ENCODE assay signal across 11 cellular contexts in genomic region chr17:10879110-10879509, GRCh38. TPM values are rescaled to one million over a fixed set of nuclear protein-coding genes. Genes with fewer than 3 reads are reported as not detected.
DNase-seq lines count a peak whose midpoint lies in the region; ATAC-seq and TF ChIP-seq lines count a peak whose summit lies in the region.
"Had no signal": no experiment of that assay in that cellular context is flagged by ENCODE, and none has a peak within 500 bp of the region (broad histone marks: within the 10 kb centered on the region; RNA-seq: fewer than 3 reads in every experiment).

No MANE protein-coding gene starts in this region.

- no peaks in the 10 kb centered on the region for H3K79me2 ChIP-seq in Loucy (ENCODE audit: insufficient read depth, low read length)

- no peak overlapping the region for H4K8ac ChIP-seq in neuronal stem cell (ENCODE audit: low read depth, low read length)

- H2BK120ac ChIP-seq in neuronal stem cell (ENCODE audit: low read depth, low read length), result no peak overlapping the region

- H3K4me3 ChIP-seq in Loucy (ENCODE audit: low read length, poor library complexity, severe bottlenecking) (no peak overlapping the region), epithelial cell of proximal tubule (ENCODE audit: low read depth, low read length) (no peak overlapping the region), neuronal stem cell (ENCODE audit: low read length in 2 of 2) (no peak overlapping the region), Peyer's patch (no peak overlapping the region)

- no peak overlapping the region for H3K4me2 ChIP-seq in Loucy (ENCODE audit: low read depth, low read length, poor library complexity, severe bottlenecking)
- no peak overlapping the region for H3K4me2 ChIP-seq in neuronal stem cell (ENCODE audit: insufficient read depth, low read length, poor library complexity, severe bottlenecking)

- no peaks in the 10 kb centered on the region for H3K9me2 ChIP-seq in Loucy (replicated peaks; ENCODE audit: low read depth, low read length)

- no peak overlapping the region for H2BK12ac ChIP-seq in neuronal stem cell (ENCODE audit: low read length)

- no peaks in the 10 kb centered on the region for H3K36me3 Mint-ChIP-seq in stimulated activated memory B cell treated with anti-CD40 and anti-IgM and Interleukin-4, amounts not matched to agents 10 μg/mL and 1 μg/mL and 100 μg/mL, for 72 hours

- TF ChIP-seq CTCF in Loucy (conservative IDR thresholded peaks at IDR 0.05; ENCODE audit: low read length) (peak; percentile 67), epithelial cell of proximal tubule (conservative IDR thresholded peaks at IDR 0.05; ENCODE audit: low read depth, low read length) (peak; percentile 60), Peyer's patch (IDR thresholded peaks at IDR 0.05) (peak in 1 of 6 experiments; percentile 9)

- no peak overlapping the region for H3K27ac ChIP-seq in neuronal stem cell (replicated peaks; ENCODE audit: low read length)
- H3K27ac ChIP-seq in Peyer's patch, result no peak overlapping the region

- H3K18ac ChIP-seq in neuronal stem cell (ENCODE audit: low read length), result no peak overlapping the region

- H3K9ac ChIP-seq in Loucy (ENCODE audit: low read depth, low read length, poor library complexity, severe bottlenecking), result no peak overlapping the region
- no peak overlapping the region for H3K9ac ChIP-seq in neuronal stem cell (ENCODE audit: low read depth, low read length, poor library complexity)

- TF ChIP-seq POLR2A in Peyer's patch (IDR thresholded peaks at IDR 0.05), result no peak

- H4K20me1 ChIP-seq in Loucy (ENCODE audit: insufficient read depth, low read length, poor library complexity, severe bottlenecking), result no peaks in the 10 kb centered on the region

- H3K4me1 Mint-ChIP-seq in stimulated activated memory B cell treated with anti-CD40 and anti-IgM and Interleukin-4, amounts not matched to agents 10 μg/mL and 1 μg/mL and 100 μg/mL, for 72 hours, result no peaks in the 10 kb centered on the region

- DNase-seq in DMS 273 treated with DMSO at 0.1 percent for 48 hours (lab: John Stamatoyannopoulos, UW) (peak; percentile 9), epithelial cell of proximal tubule (ENCODE audit: low read depth) (no peak), neuronal stem cell (ENCODE audit: low spot score) (peak; percentile 18), Peyer's patch (no peak), HPDE6-E6E7 (ENCODE audit: extremely low spot score) (no peak)
- DNase-seq: activated CD4-positive, alpha-beta T cell treated with anti-CD3 and anti-CD28 coated beads, Interleukin-2, amount 50 U/mL, for 4 hours; effector CD4-positive, alpha-beta T cell; NCI-H2081 had no signal

- no peaks in the 10 kb centered on the region for H3K36me3 ChIP-seq in Loucy (ENCODE audit: insufficient read depth, low read length)
- H3K36me3 ChIP-seq in neuronal stem cell (replicated peaks in 1 of 2; ENCODE audit: control insufficient read depth in 2 of 2, insufficient read depth in 2 of 2, low read length in 2 of 2), result no peaks in the 10 kb centered on the region
- no peaks in the 10 kb centered on the region for H3K36me3 ChIP-seq in Peyer's patch

- whole genome bisulfite sequencing in neuronal stem cell (ENCODE audit: extremely low coverage in 2 of 2, insufficient read length in 2 of 2, insufficient replicate concordance in 1 of 2), 2 donors, result no CpG with 5 or more reads among the region's 5 CpGs

- H3K23ac ChIP-seq in neuronal stem cell (ENCODE audit: low read depth, low read length, poor library complexity), result no peak overlapping the region

- H3K27me3 ChIP-seq in Loucy (ENCODE audit: insufficient read depth, low read length, poor library complexity, severe bottlenecking) (no peaks in the 10 kb centered on the region), neuronal stem cell (ENCODE audit: control insufficient read depth in 3 of 3, insufficient read depth in 3 of 3, low read depth in 1 of 3, low read length in 3 of 3) (no peaks in the 10 kb centered on the region), Peyer's patch (no peaks in the 10 kb centered on the region)

- H3K4me1 ChIP-seq in Loucy (ENCODE audit: insufficient read depth, low read length, poor library complexity, severe bottlenecking) (peaks cover 4% of the 10 kb centered on the region), neuronal stem cell (ENCODE audit: control insufficient read depth in 2 of 2, insufficient read depth in 1 of 2, low read depth in 1 of 2, low read length in 2 of 2) (no peaks in the 10 kb centered on the region), Peyer's patch (no peaks in the 10 kb centered on the region)

- no peaks in the 10 kb centered on the region for H3F3A ChIP-seq in Loucy (ENCODE audit: low read depth)

- no peaks in the 10 kb centered on the region for H3K9me3 Mint-ChIP-seq in stimulated activated memory B cell treated with anti-CD40 and anti-IgM and Interleukin-4, amounts not matched to agents 10 μg/mL and 1 μg/mL and 100 μg/mL, for 72 hours

- H2AFZ ChIP-seq in Loucy (ENCODE audit: low read length) (peak overlapping the region; percentile 78), neuronal stem cell (ENCODE audit: low read length) (no peak overlapping the region)

- H4K91ac ChIP-seq in neuronal stem cell (ENCODE audit: low read depth, low read length, poor library complexity), result no peak overlapping the region

- H3K4me3 Mint-ChIP-seq in stimulated activated memory B cell treated with anti-CD40 and anti-IgM and Interleukin-4, amounts not matched to agents 10 μg/mL and 1 μg/mL and 100 μg/mL, for 72 hours, result no peak overlapping the region

- no peak for ATAC-seq in stimulated activated memory B cell treated with anti-CD40 and anti-IgM and Interleukin-4, amounts not matched to agents 10 μg/mL and 1 μg/mL and 100 μg/mL, for 72 hours
- no peak for ATAC-seq in HG03196 (IDR thresholded peaks at IDR 0.05; ENCODE audit: unreplicated experiment)

- H3K4ac ChIP-seq in neuronal stem cell (ENCODE audit: low read length), result no peak overlapping the region

- H2BK5ac ChIP-seq in neuronal stem cell (ENCODE audit: low read length), result no peak overlapping the region

- H2AK5ac ChIP-seq in neuronal stem cell (ENCODE audit: low read depth, low read length), result no peak overlapping the region

- H3K9me3 ChIP-seq in Loucy (ENCODE audit: insufficient read depth, low read depth, low read length), result no peaks in the 10 kb centered on the region
- H3K9me3 ChIP-seq in neuronal stem cell (replicated peaks in 1 of 2; ENCODE audit: control insufficient read depth in 2 of 2, insufficient read depth in 1 of 2, low read depth in 1 of 2, low read length in 2 of 2), result no peaks in the 10 kb centered on the region
- no peaks in the 10 kb centered on the region for H3K9me3 ChIP-seq in Peyer's patch

- no peak overlapping the region for H3K27ac Mint-ChIP-seq in stimulated activated memory B cell treated with anti-CD40 and anti-IgM and Interleukin-4, amounts not matched to agents 10 μg/mL and 1 μg/mL and 100 μg/mL, for 72 hours

- H3K27me3 Mint-ChIP-seq in stimulated activated memory B cell treated with anti-CD40 and anti-IgM and Interleukin-4, amounts not matched to agents 10 μg/mL and 1 μg/mL and 100 μg/mL, for 72 hours, result peaks cover 23% of the 10 kb centered on the region

- H3K14ac ChIP-seq in neuronal stem cell (ENCODE audit: low read length), result no peak overlapping the region

- H2BK15ac ChIP-seq in neuronal stem cell (ENCODE audit: low read length), result no peak overlapping the region

- H3K79me1 ChIP-seq in neuronal stem cell (ENCODE audit: low read depth, low read length), result no peaks in the 10 kb centered on the region

RNA-seq across cellular contexts. Expression of gene PIRT, which starts 41.2 kb away (rescaled TPM):
- not detected in 2 replicates for total RNA-seq in epithelial cell of proximal tubule
- not detected for polyA plus RNA-seq in neuronal stem cell (2013, experiment 1 of 2)
- polyA plus RNA-seq in neuronal stem cell (2013, experiment 2 of 2), result not detected
- total RNA-seq in Peyer's patch, result 1 to 10 TPM in 2 of 4 donors, under 1 TPM in 2; 0.35 to 2.0 (median 1.2) TPM

Comparison
In these comparisons a context has a peak if more than half of its experiments do, and no peak if none do; other contexts are left out.
1. DNase-seq: peak in DMS 273 treated with DMSO at 0.1 percent for 48 hours (single experiment) and neuronal stem cell (single experiment); none in epithelial cell of proximal tubule (single experiment), Peyer's patch (0 of 3) and HPDE6-E6E7 (single experiment).